In genomic region chr16:86307518-86307903, GRCh38 we compare ENCODE assay signal across 21 cellular contexts.
DNase-seq lines count a peak whose midpoint lies in the region; ATAC-seq, FAIRE-seq and TF ChIP-seq lines count a peak whose summit lies in the region.
"Had no signal": no experiment of that assay in that cellular context is flagged by ENCODE, and none has a peak within 500 bp of the region (broad histone marks: within the 10 kb centered on the region; RNA-seq: fewer than 3 reads in every experiment).

No MANE protein-coding gene starts in this region.

- H3K79me2 ChIP-seq in ACC112 (ENCODE audit: control insufficient read depth, insufficient read depth, low read length, unreplicated experiment) (no peaks in the 10 kb centered on the region), astrocyte (ENCODE audit: insufficient read depth, low read length) (no peaks in the 10 kb centered on the region)

- FAIRE-seq in astrocyte (lab: Jason Lieb, UNC): peak; percentile 67

- no peak overlapping the region for H3K27ac Mint-ChIP-seq in astrocyte (ENCODE audit: unreplicated experiment)
- H3K27ac Mint-ChIP-seq: activated CD4-positive, alpha-beta T cell treated with anti-CD3 and anti-CD28 coated beads, Interleukin-2, amount 10 ng/mL, durations not matched to agents 7 days and 5 days; activated T-cell treated with anti-CD3 and anti-CD28 coated beads, Interleukin-2, amount 50 U/mL, for 72 hours; mesothelial cell of epicardium had no signal

- H3K4me3 Mint-ChIP-seq in astrocyte (ENCODE audit: unreplicated experiment): no peak overlapping the region
- H3K4me3 Mint-ChIP-seq: activated CD4-positive, alpha-beta T cell treated with anti-CD3 and anti-CD28 coated beads, Interleukin-2, amount 10 ng/mL, durations not matched to agents 7 days and 5 days; activated T-cell treated with anti-CD3 and anti-CD28 coated beads, Interleukin-2, amount 50 U/mL, for 72 hours; mesothelial cell of epicardium had no signal

- H2AFZ ChIP-seq in ACC112 (ENCODE audit: low read length, unreplicated experiment) (no peak overlapping the region), astrocyte (ENCODE audit: low read depth, low read length) (no peak overlapping the region)

- DNase-seq in HT1080 (ENCODE audit: low read depth) (peak; percentile 48), astrocyte (ENCODE audit: low read depth) (peak; percentile 64), foreskin fibroblast (peak; percentile 22 to 29), NCI-H2107 (lab: John Stamatoyannopoulos, UW) (no peak), left ventricle myocardium inferior (no peak)
- DNase-seq: activated CD4-positive, alpha-beta T cell treated with anti-CD3 and anti-CD28 coated beads, Interleukin-2, amount 10 ng/mL, durations not matched to agents 7 days and 5 days; activated T-cell treated with anti-CD3 and anti-CD28 coated beads, Interleukin-2, amount 50 U/mL, for 72 hours; amniotic stem cell; cortex of kidney; gastrocnemius medialis; islet precursor cell; NCI-H1694 treated with DMSO at 0.1 percent for 48 hours; NCI-H748 treated with DMSO at 0.1 percent for 48 hours; stimulated activated naive CD4-positive, alpha-beta T cell had no signal

- H3K36me3 ChIP-seq in ACC112 (ENCODE audit: insufficient read depth, low read length): no peaks in the 10 kb centered on the region
- H3K36me3 ChIP-seq in astrocyte (ENCODE audit: insufficient read depth, low read length): no peaks in the 10 kb centered on the region
- H3K36me3 ChIP-seq in left ventricle myocardium inferior: no peaks in the 10 kb centered on the region
- H3K36me3 ChIP-seq: gastrocnemius medialis, neutrophil, uterus had no signal

- H3K9me3 ChIP-seq in astrocyte (ENCODE audit: insufficient read depth, low read depth, low read length) (no peaks in the 10 kb centered on the region), left ventricle myocardium inferior (replicated peaks) (no peaks in the 10 kb centered on the region)
- H3K9me3 ChIP-seq: gastrocnemius medialis, neutrophil, uterus had no signal

- H3K4me3 ChIP-seq in ACC112 (ENCODE audit: low read depth, low read length) (no peak overlapping the region), astrocyte (ENCODE audit: insufficient read depth, low read depth, low read length) (no peak overlapping the region), foreskin fibroblast (ENCODE audit: low read depth in 1 of 2, low read length in 2 of 2) (no peak overlapping the region), left ventricle myocardium inferior (no peak overlapping the region)
- H3K4me3 ChIP-seq: gastrocnemius medialis, uterus had no signal

- no peak overlapping the region for H3K4me2 ChIP-seq in astrocyte (ENCODE audit: low read length)

- H3K27me3 ChIP-seq in ACC112 (ENCODE audit: insufficient read depth, low read length): peaks cover 17% of the 10 kb centered on the region
- H3K27me3 ChIP-seq in astrocyte (ENCODE audit: insufficient read depth, low read length): peaks cover 14% of the 10 kb centered on the region
- peaks cover 92% of the 10 kb centered on the region for H3K27me3 ChIP-seq in left ventricle myocardium inferior (ENCODE audit: low read depth)
- H3K27me3 ChIP-seq: uterus had no signal

- H3K27ac ChIP-seq in ACC112 (ENCODE audit: low read depth, low read length): peak overlapping the region; percentile 54; the same call in 1 of the 2 replicates
- no peak overlapping the region for H3K27ac ChIP-seq in astrocyte (ENCODE audit: low read depth, low read length)
- no peak overlapping the region for H3K27ac ChIP-seq in left ventricle myocardium inferior (replicated peaks)
- H3K27ac ChIP-seq: gastrocnemius medialis, neutrophil, uterus had no signal

- TF ChIP-seq CTCF in astrocyte (IDR thresholded peaks at IDR 0.05; ENCODE audit: insufficient read depth, low read depth, low read length) (no peak), foreskin fibroblast (IDR thresholded peaks at IDR 0.05; ENCODE audit: low read depth, low read length) (no peak), left ventricle myocardium inferior (IDR thresholded peaks at IDR 0.05; ENCODE audit: borderline replicate concordance) (no peak)

- no peaks in the 10 kb centered on the region for H3K4me1 Mint-ChIP-seq in astrocyte (ENCODE audit: low read depth, unreplicated experiment)
- H3K4me1 Mint-ChIP-seq: activated CD4-positive, alpha-beta T cell treated with anti-CD3 and anti-CD28 coated beads, Interleukin-2, amount 10 ng/mL, durations not matched to agents 7 days and 5 days had no signal

- no peak overlapping the region for H3K9ac ChIP-seq in astrocyte (ENCODE audit: low read length)

- H3K27me3 Mint-ChIP-seq in astrocyte (ENCODE audit: low read depth, unreplicated experiment): peaks cover 38% of the 10 kb centered on the region

- H3K36me3 Mint-ChIP-seq in astrocyte (ENCODE audit: low read depth, unreplicated experiment): no peaks in the 10 kb centered on the region
- H3K36me3 Mint-ChIP-seq: mesothelial cell of epicardium had no signal

- peaks cover 2% of the 10 kb centered on the region for H3K9me3 Mint-ChIP-seq in astrocyte (ENCODE audit: unreplicated experiment)
- H3K9me3 Mint-ChIP-seq: activated CD4-positive, alpha-beta T cell treated with anti-CD3 and anti-CD28 coated beads, Interleukin-2, amount 10 ng/mL, durations not matched to agents 7 days and 5 days; activated T-cell treated with anti-CD3 and anti-CD28 coated beads, Interleukin-2, amount 50 U/mL, for 72 hours; mesothelial cell of epicardium had no signal

- ATAC-seq in GM19023 (IDR thresholded peaks at IDR 0.05; ENCODE audit: unreplicated experiment) (no peak), GM19463 (IDR thresholded peaks at IDR 0.05; ENCODE audit: unreplicated experiment) (no peak)
- ATAC-seq: activated T-cell treated with anti-CD3 and anti-CD28 coated beads, Interleukin-2, amount 50 U/mL, for 72 hours; gastrocnemius medialis; sciatic nerve had no signal

- no peaks in the 10 kb centered on the region for H4K20me1 ChIP-seq in astrocyte (ENCODE audit: insufficient read depth, low read length)

- H3K4me1 ChIP-seq in ACC112 (ENCODE audit: control insufficient read depth, insufficient read depth, low read length, unreplicated experiment): peaks cover 4% of the 10 kb centered on the region
- no peaks in the 10 kb centered on the region for H3K4me1 ChIP-seq in astrocyte (ENCODE audit: insufficient read depth, low read length)
- H3K4me1 ChIP-seq in left ventricle myocardium inferior: no peaks in the 10 kb centered on the region
- H3K4me1 ChIP-seq: gastrocnemius medialis had no signal

- intact Hi-C loops in left ventricle myocardium inferior (cut with micrococcal nuclease): no loop called here

Comparison
In these comparisons a context has a peak if more than half of its experiments do, and no peak if none do; other contexts are left out.
1. DNase-seq: peak in HT1080 (single experiment), astrocyte (single experiment) and foreskin fibroblast (2 of 2); none in NCI-H2107 (single experiment) and left ventricle myocardium inferior (single experiment).